20 cellular contexts compared by ENCODE assay signal in the genomic region with DNA sequence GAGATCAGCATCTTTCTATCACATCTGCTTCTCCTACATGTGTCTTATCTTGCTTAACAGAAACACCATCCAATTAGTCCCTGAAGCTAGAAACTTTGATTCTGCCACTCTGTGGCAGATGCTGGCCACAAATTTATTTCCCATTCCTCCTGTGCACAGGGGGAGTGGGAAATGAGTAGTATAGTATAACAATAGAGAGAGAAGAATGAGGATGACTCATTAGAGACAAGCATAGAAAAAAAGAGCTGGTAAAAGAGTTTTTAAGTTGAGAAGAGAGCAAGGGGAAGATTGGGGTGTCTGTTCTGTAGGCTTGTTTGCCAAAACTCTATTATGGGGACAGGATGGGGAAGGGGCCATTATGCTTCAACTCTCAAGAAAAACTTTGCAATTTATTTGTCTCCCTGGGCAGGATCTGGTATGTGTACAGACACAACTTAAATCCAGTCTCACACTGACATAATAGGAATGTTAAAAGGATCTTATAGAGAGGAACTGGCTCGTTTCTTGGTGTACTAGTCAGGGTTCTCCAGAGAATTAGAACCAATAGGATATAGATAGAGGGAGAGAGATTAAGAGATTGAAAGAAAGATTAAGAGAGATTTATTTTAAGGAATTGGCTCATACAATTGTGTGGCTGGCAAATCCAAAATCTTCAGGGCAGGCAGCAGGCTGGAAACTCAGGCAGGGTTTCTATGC.
DNase-seq lines count a peak whose midpoint lies in the region; ATAC-seq, FAIRE-seq and TF ChIP-seq lines count a peak whose summit lies in the region.
"Had no signal": no experiment of that assay in that cellular context is flagged by ENCODE, and none has a peak within 500 bp of the region (broad histone marks: within the 10 kb centered on the region; RNA-seq: fewer than 3 reads in every experiment).

No MANE protein-coding gene starts in this region.

- H3K4me3 ChIP-seq in breast epithelium (no peak overlapping the region), SJCRH30 (no peak overlapping the region), H7 (ENCODE audit: insufficient read depth, low read depth, low read length) (no peak overlapping the region)
- H3K4me3 ChIP-seq: gastroesophageal sphincter, right atrium auricular region, vagina had no signal

- H3K27ac Mint-ChIP-seq in MCF 10A (ENCODE audit: low read depth, unreplicated experiment) = no peak overlapping the region
- H3K27ac Mint-ChIP-seq in Calu3 (ENCODE audit: unreplicated experiment) = no peak overlapping the region
- H3K27ac Mint-ChIP-seq: activated CD8-positive, alpha-beta memory T cell treated with anti-CD3 and anti-CD28 coated beads, Interleukin-2, amount 10 ng/mL, durations not matched to agents 7 days and 5 days had no signal

- BruUV-seq in MCF 10A (replicated peaks; lab: Mats Ljungman, UMichigan) (no TSS peak), Calu3 (replicated peaks; lab: Mats Ljungman, UMichigan) (no TSS peak)

- no peak overlapping the region for H3K27ac ChIP-seq in breast epithelium
- no peak overlapping the region for H3K27ac ChIP-seq in SJCRH30
- H3K27ac ChIP-seq: gastroesophageal sphincter, right atrium auricular region, vagina had no signal

- H3K27me3 Mint-ChIP-seq in MCF 10A (ENCODE audit: insufficient read depth, unreplicated experiment) = no peaks in the 10 kb centered on the region
- peaks cover 12% of the 10 kb centered on the region for H3K27me3 Mint-ChIP-seq in Calu3 (ENCODE audit: unreplicated experiment)

- POLR2A ChIA-PET in MCF 10A (lab: Yijun Ruan, JAX) = interaction anchor here (0.5 to 1.6 kb wide), 2 partner anchors 10 to 213 kb away, joined by 3 to 6 read pairs; no protein-coding TSS in a partner anchor

- peak; percentile 42 for DNase-seq in MCF 10A (ENCODE audit: unreplicated experiment)
- no peak for DNase-seq in breast epithelium (ENCODE audit: low spot score in 2 of 2)
- DNase-seq in SJCRH30 = peak; percentile 3 to 20
- DNase-seq in fibroblast of peridontal ligament (ENCODE audit: extremely low read depth) = peak; percentile 14
- no peak for DNase-seq in H7
- no peak for DNase-seq in Calu3
- no peak for DNase-seq in H54 (ENCODE audit: insufficient read length, low spot score)
- DNase-seq: activated CD8-positive, alpha-beta memory T cell treated with anti-CD3 and anti-CD28 coated beads, Interleukin-2, amount 10 ng/mL, durations not matched to agents 7 days and 5 days; GOT3; NCI-H1105; NCI-H526 treated with DMSO at 0.1 percent for 48 hours; stimulated activated CD4-positive, alpha-beta T cell treated with anti-CD3 and anti-CD28 coated beads, Interleukin-4, amount 100 ng/mL, for 4 hours; stimulated activated naive CD4-positive, alpha-beta T cell had no signal

- H3K27me3 ChIP-seq in breast epithelium = no peaks in the 10 kb centered on the region
- H3K27me3 ChIP-seq in SJCRH30 = no peaks in the 10 kb centered on the region
- H3K27me3 ChIP-seq in H7 (ENCODE audit: control insufficient read depth, insufficient read depth, low read length) = no peaks in the 10 kb centered on the region
- H3K27me3 ChIP-seq: gastroesophageal sphincter, right atrium auricular region, vagina had no signal

- H3K4me3 Mint-ChIP-seq in MCF 10A (ENCODE audit: unreplicated experiment) = no peak overlapping the region
- H3K4me3 Mint-ChIP-seq in Calu3 (ENCODE audit: low read depth, unreplicated experiment) = no peak overlapping the region
- H3K4me3 Mint-ChIP-seq: activated CD8-positive, alpha-beta memory T cell treated with anti-CD3 and anti-CD28 coated beads, Interleukin-2, amount 10 ng/mL, durations not matched to agents 7 days and 5 days had no signal

- intact Hi-C loops in MCF 10A (cut with micrococcal nuclease) = no loop called here
- intact Hi-C loops in breast epithelium (cut with DNase I; ENCODE audit: low total_unique reads) = no loop called here
- intact Hi-C loops in Calu3 (cut with micrococcal nuclease; ENCODE audit: unreplicated experiment) = no loop called here

- CTCF ChIA-PET in MCF 10A (lab: Yijun Ruan, JAX) (interaction anchor here (0.7 kb wide), 1 partner anchor 216 kb away, joined by 3 read pairs; no protein-coding TSS in a partner anchor), Calu3 (lab: Charles Lee) (interaction anchor here (0.6 kb wide), 1 partner anchor 60 kb away, joined by 3 read pairs; no protein-coding TSS in a partner anchor)

- TF ChIP-seq CTCF in MCF 10A (IDR thresholded peaks at IDR 0.05; ENCODE audit: unreplicated experiment) (no peak), breast epithelium (IDR thresholded peaks at IDR 0.05) (no peak), Calu3 (IDR thresholded peaks at IDR 0.05; ENCODE audit: unreplicated experiment) (no peak)

- H3K9me3 ChIP-seq in breast epithelium (no peaks in the 10 kb centered on the region), SJCRH30 (replicated peaks) (no peaks in the 10 kb centered on the region)
- H3K9me3 ChIP-seq: gastroesophageal sphincter, right atrium auricular region, vagina had no signal

- H3K36me3 Mint-ChIP-seq in MCF 10A (ENCODE audit: insufficient read depth, unreplicated experiment) = peaks cover 6% of the 10 kb centered on the region
- H3K36me3 Mint-ChIP-seq in Calu3 (ENCODE audit: insufficient read depth, unreplicated experiment) = no peaks in the 10 kb centered on the region
- H3K36me3 Mint-ChIP-seq: activated CD8-positive, alpha-beta memory T cell treated with anti-CD3 and anti-CD28 coated beads, Interleukin-2, amount 10 ng/mL, durations not matched to agents 7 days and 5 days had no signal

- ATAC-seq in HG03025 (IDR thresholded peaks at IDR 0.05; ENCODE audit: low FRiP score, unreplicated experiment) = no peak
- ATAC-seq: activated CD8-positive, alpha-beta memory T cell treated with anti-CD3 and anti-CD28 coated beads, Interleukin-2, amount 10 ng/mL, durations not matched to agents 7 days and 5 days; gastroesophageal sphincter; Right ventricle myocardium inferior had no signal

- H3K9me3 Mint-ChIP-seq in MCF 10A (ENCODE audit: unreplicated experiment) (no peaks in the 10 kb centered on the region), Calu3 (ENCODE audit: low read depth, unreplicated experiment) (no peaks in the 10 kb centered on the region)

- H3K4me1 Mint-ChIP-seq in MCF 10A (ENCODE audit: insufficient read depth, unreplicated experiment) (peaks cover 7% of the 10 kb centered on the region), Calu3 (ENCODE audit: low read depth, unreplicated experiment) (no peaks in the 10 kb centered on the region)
- H3K4me1 Mint-ChIP-seq: activated CD8-positive, alpha-beta memory T cell treated with anti-CD3 and anti-CD28 coated beads, Interleukin-2, amount 10 ng/mL, durations not matched to agents 7 days and 5 days had no signal

- no peaks in the 10 kb centered on the region for H3K4me1 ChIP-seq in breast epithelium
- H3K4me1 ChIP-seq in SJCRH30 = peaks cover 28% of the 10 kb centered on the region
- H3K4me1 ChIP-seq: gastroesophageal sphincter, right atrium auricular region, vagina had no signal

- TF ChIP-seq POLR2A in breast epithelium (IDR thresholded peaks at IDR 0.05) (no peak), H54 (IDR thresholded peaks at IDR 0.05; ENCODE audit: low read depth, low read length) (no peak)

- no peak for FAIRE-seq in H54 (lab: Jason Lieb, UNC)
- FAIRE-seq: GM12892, GM19239 had no signal

- H3K36me3 ChIP-seq in breast epithelium (no peaks in the 10 kb centered on the region), SJCRH30 (no peaks in the 10 kb centered on the region), H7 (replicated peaks; ENCODE audit: control insufficient read depth, insufficient read depth, low read length) (no peaks in the 10 kb centered on the region)
- H3K36me3 ChIP-seq: gastroesophageal sphincter, right atrium auricular region, vagina had no signal

Comparison
In these comparisons a context has a peak if more than half of its experiments do, and no peak if none do; other contexts are left out.
1. DNase-seq: peak in MCF 10A (single experiment), SJCRH30 (2 of 2) and fibroblast of peridontal ligament (single experiment); none in breast epithelium (0 of 2), H7 (single experiment), Calu3 (single experiment) and H54 (single experiment).